In the genomic region with DNA sequence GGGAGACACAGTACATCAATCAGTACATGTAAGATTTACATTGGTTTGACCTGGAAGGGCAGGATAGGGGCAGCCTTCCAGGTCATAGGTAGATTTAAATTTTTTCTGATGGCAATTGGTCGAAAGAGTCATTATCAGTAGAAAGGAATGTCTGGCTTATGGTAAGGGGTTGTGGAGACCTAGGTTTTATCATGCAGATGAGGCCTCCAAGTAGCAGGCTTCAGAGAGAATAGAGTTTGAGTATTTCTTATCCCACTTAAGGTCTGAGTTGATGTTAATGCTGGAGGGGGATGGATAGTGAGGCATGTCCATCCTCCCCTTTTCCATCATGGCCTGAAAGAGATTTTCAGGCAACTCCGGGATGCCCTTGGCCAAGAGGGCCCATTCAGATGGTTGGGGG, we compare ENCODE assay signal across 25 cellular contexts.
"Had no signal": no experiment of that assay in that cellular context is flagged by ENCODE, and none has a peak within 500 bp of the region (broad histone marks: within the 10 kb centered on the region; RNA-seq: fewer than 3 reads in every experiment).

No MANE protein-coding gene starts in this region.

- H3K27ac ChIP-seq: Peyer's patch had no signal

- DNase-seq: activated B cell treated with CpG ODN at 0.5 μM for 24 hours; activated CD4-positive, alpha-beta memory T cell treated with anti-CD3 and anti-CD28 coated beads, Interleukin-2, amount 10 ng/mL, durations not matched to agents 7 days and 5 days; activated CD4-positive, alpha-beta T cell treated with anti-CD3 and anti-CD28 coated beads for 36 hours; activated CD4-positive, alpha-beta T cell treated with anti-CD3 and anti-CD28 coated beads, Interleukin-2, amount 50 U/mL, for 1 hour; activated CD8-positive, alpha-beta memory T cell treated with anti-CD3 and anti-CD28 coated beads, Interleukin-2, amount 50 U/mL, for 4 hours; activated gamma-delta T cell treated with Interleukin-2 at 50 U/mL for 16 hours; activated naive CD4-positive, alpha-beta T cell treated with anti-CD3 and anti-CD28 coated beads, Interleukin-2, amount 10 ng/mL, durations not matched to agents 7 days and 5 days; activated naive CD8-positive, alpha-beta T cell treated with anti-CD3 and anti-CD28 coated beads for 36 hours; activated T-cell treated with anti-CD3 and anti-CD28 coated beads, Interleukin-2, amount 50 U/mL, for 72 hours; caudate nucleus; KG1; NCI-H1048; NCI-H1417; NCI-H1930; NCI-H2107; NCI-H2171 treated with DMSO at 0.1 percent for 48 hours; NCI-H345; NCI-H510A treated with DMSO at 0.1 percent for 48 hours; NCI-H69; NK-92 treated with Interleukin-12 subunit alpha and Interleukin-12 subunit beta, amount 100 ng/mL, for 24 hours; Peyer's patch; SHP77; T-helper 17 cell; T-helper 9 cell had no signal

- H3K9me3 ChIP-seq: Peyer's patch had no signal

- H3K27me3 Mint-ChIP-seq: activated B cell treated with CpG ODN at 0.5 μM for 24 hours; activated naive CD8-positive, alpha-beta T cell treated with anti-CD3 and anti-CD28 coated beads for 36 hours had no signal

- H3K36me3 ChIP-seq: Peyer's patch had no signal

- H3K36me3 Mint-ChIP-seq: activated naive CD4-positive, alpha-beta T cell treated with anti-CD3 and anti-CD28 coated beads, Interleukin-2, amount 10 ng/mL, durations not matched to agents 7 days and 5 days; activated naive CD8-positive, alpha-beta T cell treated with anti-CD3 and anti-CD28 coated beads for 36 hours had no signal

- H3K4me1 Mint-ChIP-seq: activated B cell treated with CpG ODN at 0.5 μM for 24 hours; activated CD4-positive, alpha-beta memory T cell treated with anti-CD3 and anti-CD28 coated beads, Interleukin-2, amount 10 ng/mL, durations not matched to agents 7 days and 5 days; activated CD4-positive, alpha-beta T cell treated with anti-CD3 and anti-CD28 coated beads for 36 hours; T-helper 17 cell had no signal

- H3K27ac Mint-ChIP-seq: activated B cell treated with CpG ODN at 0.5 μM for 24 hours; activated CD4-positive, alpha-beta memory T cell treated with anti-CD3 and anti-CD28 coated beads, Interleukin-2, amount 10 ng/mL, durations not matched to agents 7 days and 5 days; activated CD4-positive, alpha-beta T cell treated with anti-CD3 and anti-CD28 coated beads for 36 hours; activated naive CD4-positive, alpha-beta T cell treated with anti-CD3 and anti-CD28 coated beads, Interleukin-2, amount 10 ng/mL, durations not matched to agents 7 days and 5 days; activated naive CD8-positive, alpha-beta T cell treated with anti-CD3 and anti-CD28 coated beads for 36 hours; activated T-cell treated with anti-CD3 and anti-CD28 coated beads, Interleukin-2, amount 50 U/mL, for 72 hours; activated T-helper 2 cell treated with anti-CD3 and anti-CD28 coated beads, Interferon-gamma antibody, Interleukin-2, Interleukin-4, amounts not matched to agents 10 μg/mL and 5 μg/mL and 100 μg/mL, durations not matched to agents 14 hours and 24 hours and 36 hours; T-helper 17 cell had no signal

- H3K4me3 Mint-ChIP-seq: activated B cell treated with CpG ODN at 0.5 μM for 24 hours; activated CD4-positive, alpha-beta memory T cell treated with anti-CD3 and anti-CD28 coated beads, Interleukin-2, amount 10 ng/mL, durations not matched to agents 7 days and 5 days; activated CD4-positive, alpha-beta T cell treated with anti-CD3 and anti-CD28 coated beads for 36 hours; activated naive CD4-positive, alpha-beta T cell treated with anti-CD3 and anti-CD28 coated beads, Interleukin-2, amount 10 ng/mL, durations not matched to agents 7 days and 5 days; activated naive CD8-positive, alpha-beta T cell treated with anti-CD3 and anti-CD28 coated beads for 36 hours; activated T-cell treated with anti-CD3 and anti-CD28 coated beads, Interleukin-2, amount 50 U/mL, for 72 hours; T-helper 17 cell had no signal

- H3K9me3 Mint-ChIP-seq: activated B cell treated with CpG ODN at 0.5 μM for 24 hours; activated CD4-positive, alpha-beta memory T cell treated with anti-CD3 and anti-CD28 coated beads, Interleukin-2, amount 10 ng/mL, durations not matched to agents 7 days and 5 days; activated naive CD4-positive, alpha-beta T cell treated with anti-CD3 and anti-CD28 coated beads, Interleukin-2, amount 10 ng/mL, durations not matched to agents 7 days and 5 days; activated naive CD8-positive, alpha-beta T cell treated with anti-CD3 and anti-CD28 coated beads for 36 hours; activated T-cell treated with anti-CD3 and anti-CD28 coated beads, Interleukin-2, amount 50 U/mL, for 72 hours; activated T-helper 2 cell treated with anti-CD3 and anti-CD28 coated beads, Interferon-gamma antibody, Interleukin-2, Interleukin-4, amounts not matched to agents 10 μg/mL and 5 μg/mL and 100 μg/mL, durations not matched to agents 14 hours and 24 hours and 36 hours had no signal

- H3K27me3 ChIP-seq: Peyer's patch had no signal

- ATAC-seq: activated CD4-positive, alpha-beta T cell treated with anti-CD3 and anti-CD28 coated beads for 36 hours; activated T-cell treated with anti-CD3 and anti-CD28 coated beads, Interleukin-2, amount 50 U/mL, for 72 hours; T-helper 17 cell had no signal

- H3K4me3 ChIP-seq: Peyer's patch had no signal
